ENCODE assay signal across 1 cellular context in genomic region chr3:48258530-48258929, GRCh38.
TF ChIP-seq lines count a peak whose summit lies in the region.

No MANE protein-coding gene starts in this region.

TF ChIP-seq in HepG2, 621 proteins besides CTCF, POLR2A, EP300 and RAD21:
- peak; percentile 85 for TF ChIP-seq ZNF629 (CRISPR knock-in tag; conservative IDR thresholded peaks at IDR 0.05)
- TF ChIP-seq BRD4 (CRISPR knock-in tag; IDR thresholded peaks at IDR 0.05): no peak
- no peak for TF ChIP-seq POLR2G (IDR thresholded peaks at IDR 0.05; ENCODE audit: low read depth, low read length)
- no peak for TF ChIP-seq HNRNPK (IDR thresholded peaks at IDR 0.05; ENCODE audit: low read depth, low read length, poor library complexity, severe bottlenecking)
- TF ChIP-seq FOXP4 (CRISPR knock-in tag; IDR thresholded peaks at IDR 0.05): no peak
